ENCODE assay signal across 1 cellular context in genomic region chr1:200369706-200370105, GRCh38.
TF ChIP-seq lines count a peak whose summit lies in the region.

No MANE protein-coding gene starts in this region.

TF ChIP-seq in HepG2, 621 proteins besides CTCF, POLR2A, EP300 and RAD21 (continued from another document):
- TF ChIP-seq SMAD3 (CRISPR knock-in tag; IDR thresholded peaks at IDR 0.05) (0 out of 2 replicates have a peak, but pooled peaks have one; percentile 41), FOXK2 (IDR thresholded peaks at IDR 0.05) (no peak), ZNF260 (CRISPR knock-in tag; IDR thresholded peaks at IDR 0.05; ENCODE audit: borderline replicate concordance, low read depth) (no peak), ZNF383 (CRISPR knock-in tag; IDR thresholded peaks at IDR 0.05; ENCODE audit: borderline replicate concordance) (no peak), PHF21A (CRISPR knock-in tag; IDR thresholded peaks at IDR 0.05) (0 out of 2 replicates have a peak, but pooled peaks have one; percentile 25), BCL3 (CRISPR knock-in tag; IDR thresholded peaks at IDR 0.05) (no peak), RCOR2 (CRISPR knock-in tag; IDR thresholded peaks at IDR 0.05) (0 out of 2 replicates have a peak, but pooled peaks have one; percentile 56)
